ENCODE assay signal across 1 cellular context in genomic region chr3:142993958-142994442, GRCh38.
TF ChIP-seq lines count a peak whose summit lies in the region.

No MANE protein-coding gene starts in this region.

TF ChIP-seq in HepG2, 621 proteins besides CTCF, POLR2A, EP300 and RAD21 (continued from another document):
- TF ChIP-seq AHDC1 (CRISPR knock-in tag; IDR thresholded peaks at IDR 0.05; ENCODE audit: borderline replicate concordance): peak; percentile 20; the same call in 1 of the 2 replicates
- TF ChIP-seq GATAD2A (CRISPR knock-in tag; IDR thresholded peaks at IDR 0.05): peak; percentile 48
- TF ChIP-seq MZF1 (CRISPR knock-in tag; IDR thresholded peaks at IDR 0.05; ENCODE audit: borderline replicate concordance): no peak
- TF ChIP-seq ZNF136 (CRISPR knock-in tag; IDR thresholded peaks at IDR 0.05; ENCODE audit: low read depth): no peak
- peak; percentile 35 to 60; a peak in 1 of 4 replicates for TF ChIP-seq HMGXB4 (CRISPR knock-in tag; IDR thresholded peaks at IDR 0.05; ENCODE audit: borderline replicate concordance in 1 of 2, low read depth in 1 of 2)
- TF ChIP-seq PPARG (CRISPR knock-in tag; conservative IDR thresholded peaks at IDR 0.05): peak; percentile 92
- no peak for TF ChIP-seq ZNF337 (CRISPR knock-in tag; IDR thresholded peaks at IDR 0.05; ENCODE audit: borderline replicate concordance, low read depth)
- TF ChIP-seq FOXP1 (IDR thresholded peaks at IDR 0.05): peak; percentile 63
- peak; percentile 61; the same call in 1 of the 2 replicates for TF ChIP-seq FOXP1 (CRISPR knock-in tag; IDR thresholded peaks at IDR 0.05)
- TF ChIP-seq, protein P1, sequence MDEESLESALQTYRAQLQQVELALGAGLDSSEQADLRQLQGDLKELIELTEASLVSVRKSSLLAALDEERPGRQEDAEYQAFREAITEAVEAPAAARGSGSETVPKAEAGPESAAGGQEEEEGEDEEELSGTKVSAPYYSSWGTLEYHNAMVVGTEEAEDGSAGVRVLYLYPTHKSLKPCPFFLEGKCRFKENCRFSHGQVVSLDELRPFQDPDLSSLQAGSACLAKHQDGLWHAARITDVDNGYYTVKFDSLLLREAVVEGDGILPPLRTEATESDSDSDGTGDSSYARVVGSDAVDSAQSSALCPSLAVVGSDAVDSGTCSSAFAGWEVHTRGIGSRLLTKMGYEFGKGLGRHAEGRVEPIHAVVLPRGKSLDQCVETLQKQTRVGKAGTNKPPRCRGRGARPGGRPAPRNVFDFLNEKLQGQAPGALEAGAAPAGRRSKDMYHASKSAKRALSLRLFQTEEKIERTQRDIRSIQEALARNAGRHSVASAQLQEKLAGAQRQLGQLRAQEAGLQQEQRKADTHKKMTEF (CRISPR knock-in tag; IDR thresholded peaks at IDR 0.05): peak; percentile 38; the same call in 1 of the 2 replicates
- no peak for TF ChIP-seq FOXA1 (IDR thresholded peaks at IDR 0.05)
- TF ChIP-seq FOXA1 (CRISPR knock-in tag; IDR thresholded peaks at IDR 0.05): peak; percentile 27
- TF ChIP-seq MIER3 (CRISPR knock-in tag; IDR thresholded peaks at IDR 0.05; ENCODE audit: borderline replicate concordance): 0 out of 2 replicates have a peak, but pooled peaks have one; percentile 23
- 0 out of 2 replicates have a peak, but pooled peaks have one; percentile 37 for TF ChIP-seq ZNF670 (CRISPR knock-in tag; IDR thresholded peaks at IDR 0.05; ENCODE audit: borderline replicate concordance)
- TF ChIP-seq, protein P2, sequence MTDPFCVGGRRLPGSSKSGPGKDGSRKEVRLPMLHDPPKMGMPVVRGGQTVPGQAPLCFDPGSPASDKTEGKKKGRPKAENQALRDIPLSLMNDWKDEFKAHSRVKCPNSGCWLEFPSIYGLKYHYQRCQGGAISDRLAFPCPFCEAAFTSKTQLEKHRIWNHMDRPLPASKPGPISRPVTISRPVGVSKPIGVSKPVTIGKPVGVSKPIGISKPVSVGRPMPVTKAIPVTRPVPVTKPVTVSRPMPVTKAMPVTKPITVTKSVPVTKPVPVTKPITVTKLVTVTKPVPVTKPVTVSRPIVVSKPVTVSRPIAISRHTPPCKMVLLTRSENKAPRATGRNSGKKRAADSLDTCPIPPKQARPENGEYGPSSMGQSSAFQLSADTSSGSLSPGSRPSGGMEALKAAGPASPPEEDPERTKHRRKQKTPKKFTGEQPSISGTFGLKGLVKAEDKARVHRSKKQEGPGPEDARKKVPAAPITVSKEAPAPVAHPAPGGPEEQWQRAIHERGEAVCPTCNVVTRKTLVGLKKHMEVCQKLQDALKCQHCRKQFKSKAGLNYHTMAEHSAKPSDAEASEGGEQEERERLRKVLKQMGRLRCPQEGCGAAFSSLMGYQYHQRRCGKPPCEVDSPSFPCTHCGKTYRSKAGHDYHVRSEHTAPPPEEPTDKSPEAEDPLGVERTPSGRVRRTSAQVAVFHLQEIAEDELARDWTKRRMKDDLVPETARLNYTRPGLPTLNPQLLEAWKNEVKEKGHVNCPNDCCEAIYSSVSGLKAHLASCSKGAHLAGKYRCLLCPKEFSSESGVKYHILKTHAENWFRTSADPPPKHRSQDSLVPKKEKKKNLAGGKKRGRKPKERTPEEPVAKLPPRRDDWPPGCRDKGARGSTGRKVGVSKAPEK (CRISPR knock-in tag; IDR thresholded peaks at IDR 0.05; ENCODE audit: borderline replicate concordance): no peak
- no peak for TF ChIP-seq ZBTB25 (CRISPR knock-in tag; IDR thresholded peaks at IDR 0.05)
- TF ChIP-seq ZNF652 (CRISPR knock-in tag; IDR thresholded peaks at IDR 0.05; ENCODE audit: borderline replicate concordance, low read depth): 0 out of 2 replicates have a peak, but pooled peaks have one; percentile 14
- no peak for TF ChIP-seq ZNF766 (CRISPR knock-in tag; IDR thresholded peaks at IDR 0.05; ENCODE audit: borderline replicate concordance)
- TF ChIP-seq ZNF121 (CRISPR knock-in tag; IDR thresholded peaks at IDR 0.05): no peak
- TF ChIP-seq HNRNPH1 (optimal IDR thresholded peaks at IDR 0.05; ENCODE audit: low read depth, low read length): no peak
- no peak for TF ChIP-seq SP1 (IDR thresholded peaks at IDR 0.05)
- no peak for TF ChIP-seq SP1 (CRISPR knock-in tag; IDR thresholded peaks at IDR 0.05)
- 0 out of 2 replicates have a peak, but pooled peaks have one; percentile 20 for TF ChIP-seq SAP130 (CRISPR knock-in tag; IDR thresholded peaks at IDR 0.05; ENCODE audit: low read depth)
- no peak for TF ChIP-seq PAX8 (CRISPR knock-in tag; IDR thresholded peaks at IDR 0.05; ENCODE audit: borderline replicate concordance)
- TF ChIP-seq MED1 (CRISPR knock-in tag; IDR thresholded peaks at IDR 0.05): peak; percentile 38; the same call in 1 of the 2 replicates
- peak; percentile 66; the same call in 1 of the 2 replicates for TF ChIP-seq RXRB (CRISPR knock-in tag; IDR thresholded peaks at IDR 0.05; ENCODE audit: borderline replicate concordance)
- 0 out of 2 replicates have a peak, but pooled peaks have one; percentile 26 for TF ChIP-seq HMG20A (CRISPR knock-in tag; IDR thresholded peaks at IDR 0.05; ENCODE audit: borderline replicate concordance)
- TF ChIP-seq, protein P3, sequence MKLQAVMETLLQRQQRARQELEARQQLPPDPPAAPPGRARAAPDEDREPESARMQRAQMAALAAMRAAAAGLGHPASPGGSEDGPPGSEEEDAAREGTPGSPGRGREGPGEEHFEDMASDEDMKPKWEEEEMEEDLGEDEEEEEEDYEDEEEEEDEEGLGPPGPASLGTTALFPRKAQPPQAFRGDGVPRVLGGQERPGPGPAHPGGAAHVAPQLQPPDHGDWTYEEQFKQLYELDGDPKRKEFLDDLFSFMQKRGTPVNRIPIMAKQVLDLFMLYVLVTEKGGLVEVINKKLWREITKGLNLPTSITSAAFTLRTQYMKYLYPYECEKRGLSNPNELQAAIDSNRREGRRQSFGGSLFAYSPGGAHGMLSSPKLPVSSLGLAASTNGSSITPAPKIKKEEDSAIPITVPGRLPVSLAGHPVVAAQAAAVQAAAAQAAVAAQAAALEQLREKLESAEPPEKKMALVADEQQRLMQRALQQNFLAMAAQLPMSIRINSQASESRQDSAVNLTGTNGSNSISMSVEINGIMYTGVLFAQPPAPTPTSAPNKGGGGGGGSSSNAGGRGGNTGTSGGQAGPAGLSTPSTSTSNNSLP (IDR thresholded peaks at IDR 0.05; ENCODE audit: low read depth, low read length): peak; percentile 70; the same call in 1 of the 2 replicates
- peak; percentile 39; the same call in 1 of the 2 replicates for TF ChIP-seq ELF1 (CRISPR knock-in tag; IDR thresholded peaks at IDR 0.05)
- peak; percentile 54; the same call in 1 of the 2 replicates for TF ChIP-seq ZNF232 (CRISPR knock-in tag; IDR thresholded peaks at IDR 0.05; ENCODE audit: borderline replicate concordance)
- TF ChIP-seq SOX5 (CRISPR knock-in tag; IDR thresholded peaks at IDR 0.05; ENCODE audit: borderline replicate concordance): 0 out of 2 replicates have a peak, but pooled peaks have one; percentile 31
- TF ChIP-seq CREB1 (IDR thresholded peaks at IDR 0.05): no peak
- TF ChIP-seq CREB1 (CRISPR knock-in tag; IDR thresholded peaks at IDR 0.05): 0 out of 2 replicates have a peak, but pooled peaks have one; percentile 21
- no peak for TF ChIP-seq FOXK1 (CRISPR knock-in tag; IDR thresholded peaks at IDR 0.05; ENCODE audit: borderline replicate concordance, low read depth)
